Comparison of ENCODE assay signal across 16 cellular contexts in genomic region chr2:11270891-11271290, GRCh38.
DNase-seq lines count a peak whose midpoint lies in the region; ATAC-seq, FAIRE-seq and TF ChIP-seq lines count a peak whose summit lies in the region.
"Had no signal": no experiment of that assay in that cellular context is flagged by ENCODE, and none has a peak within 500 bp of the region (broad histone marks: within the 10 kb centered on the region; RNA-seq: fewer than 3 reads in every experiment).

No MANE protein-coding gene starts in this region.

- CTCF ChIA-PET in HepG2 (lab: Yijun Ruan, JAX; ENCODE audit: low intra/inter-chr PET ratio, low total read pairs) = no interaction called here

- FAIRE-seq in HepG2 (lab: Jason Lieb, UNC) = no peak
- FAIRE-seq: GM18507 had no signal

- no peak overlapping the region for H3K9ac ChIP-seq in HepG2 (ENCODE audit: insufficient read depth, low read depth, low read length)
- H3K9ac ChIP-seq: BLaER1 treated with 17β-estradiol and CSF1 and Interleukin-3, amounts not matched to agents 10 nM and 100 nM had no signal

- intact Hi-C loops in HepG2 (cut with micrococcal nuclease; ENCODE audit: unreplicated experiment) = no loop called here

- peaks cover 96% of the 10 kb centered on the region for H3K79me2 ChIP-seq in HepG2 (ENCODE audit: insufficient read depth, low read length)

- H3K9me3 ChIP-seq in HepG2 (ENCODE audit: low read length) = no peaks in the 10 kb centered on the region

- H2AFZ ChIP-seq in HepG2 (ENCODE audit: low read length) = no peak overlapping the region
- H2AFZ ChIP-seq: hepatocyte had no signal

- WGBS in HepG2 (ENCODE audit: low lambda C conversion rate) = 95% methylated on average over 2 of the region's 2 CpGs

- H3K27me3 ChIP-seq in HepG2 (ENCODE audit: control insufficient read depth in 1 of 2, insufficient read depth in 2 of 2, low read length in 2 of 2) = no peaks in the 10 kb centered on the region
- H3K27me3 ChIP-seq: BLaER1 treated with 17β-estradiol and CSF1 and Interleukin-3, amounts not matched to agents 10 nM and 100 nM; hepatocyte had no signal

- TF ChIP-seq CTCF in HepG2 (CRISPR knock-in tag; IDR thresholded peaks at IDR 0.05) = no peak

- no peak for TF ChIP-seq POLR2A in HepG2 (IDR thresholded peaks at IDR 0.05; ENCODE audit: insufficient read depth in 1 of 2, low read depth in 2 of 2, low read length in 2 of 2)

- POLR2A ChIA-PET in HepG2 (lab: Yijun Ruan, JAX) = no interaction called here

- H3K4me3 ChIP-seq in HepG2 (replicated peaks in 1 of 3; ENCODE audit: insufficient read depth in 1 of 3, low read depth in 2 of 3, low read length in 3 of 3) = no peak overlapping the region
- H3K4me3 ChIP-seq: BLaER1 treated with 17β-estradiol and CSF1 and Interleukin-3, amounts not matched to agents 10 nM and 100 nM; hepatocyte had no signal

- H3K27ac ChIP-seq in HepG2 (ENCODE audit: extremely low read length, insufficient read depth, low read length) = no peak overlapping the region
- H3K27ac ChIP-seq: BLaER1 treated with 17β-estradiol and CSF1 and Interleukin-3, amounts not matched to agents 10 nM and 100 nM; hepatocyte had no signal

- H4K20me1 ChIP-seq in HepG2 (ENCODE audit: insufficient read depth, low read length) = peaks cover 52% of the 10 kb centered on the region

- peak; percentile 28; the same call in 2 of the 3 replicates for ATAC-seq in HepG2
- ATAC-seq in HG02885 (IDR thresholded peaks at IDR 0.05; ENCODE audit: poor library complexity, unreplicated experiment) = no peak
- ATAC-seq: effector memory CD8-positive, alpha-beta T cell; HCT116 had no signal

- H3K4me2 ChIP-seq in HepG2 (ENCODE audit: low read depth, low read length) = no peak overlapping the region
- H3K4me2 ChIP-seq: BLaER1 treated with 17β-estradiol and CSF1 and Interleukin-3, amounts not matched to agents 10 nM and 100 nM; hepatocyte had no signal

- TF ChIP-seq EP300 in HepG2 (IDR thresholded peaks at IDR 0.05; ENCODE audit: low read depth in 2 of 2, low read length in 2 of 2) = no peak
- TF ChIP-seq EP300 in HepG2 (CRISPR knock-in tag; IDR thresholded peaks at IDR 0.05; ENCODE audit: borderline replicate concordance) = no peak

- no peak for TF ChIP-seq RAD21 in HepG2 (CRISPR knock-in tag; IDR thresholded peaks at IDR 0.05)

- in situ Hi-C loops in HepG2 (cut with HindIII; ENCODE audit: extremely low pct_ligation_motif_present, low pct_unique_long_range_greater_than_20kb) = no loop called here

- peaks cover 7 to 52% of the 10 kb centered on the region in 2 experiments for H3K36me3 ChIP-seq in HepG2 (replicated peaks in 1 of 2; ENCODE audit: control insufficient read depth in 1 of 2, insufficient read depth in 2 of 2, low read length in 2 of 2)

- no peaks in the 10 kb centered on the region for H3K4me1 ChIP-seq in HepG2 (ENCODE audit: insufficient read depth, low read length)

- BruUV-seq in HepG2 (replicated peaks; lab: Mats Ljungman, UMichigan) = no TSS peak

- DNase-seq in GF-D8 (lab: John Stamatoyannopoulos, UW) (peak; percentile 8), MV-4-11 (lab: John Stamatoyannopoulos, UW) (peak; percentile 59), brain pericyte (ENCODE audit: low read depth, low spot score) (peak; percentile 11), HepG2 (ENCODE audit: low spot score) (no peak), NCI-H526 treated with DMSO at 0.1 percent for 48 hours (lab: John Stamatoyannopoulos, UW) (no peak), NCI-H1105 treated with DMSO at 0.1 percent for 48 hours (lab: John Stamatoyannopoulos, UW) (no peak), NCI-H2107 treated with DMSO at 0.1 percent for 48 hours (lab: John Stamatoyannopoulos, UW; ENCODE audit: unreplicated experiment) (no peak)
- DNase-seq: effector memory CD8-positive, alpha-beta T cell; NCI-H146; NCI-H526; SHP77 had no signal

TF ChIP-seq in HepG2, 621 proteins besides CTCF, POLR2A, EP300 and RAD21 (continues in another document):
- TF ChIP-seq ZNF670 (CRISPR knock-in tag; IDR thresholded peaks at IDR 0.05; ENCODE audit: borderline replicate concordance) (no peak), ZZZ3 (CRISPR knock-in tag; IDR thresholded peaks at IDR 0.05; ENCODE audit: borderline replicate concordance) (no peak), ZBTB44 (CRISPR knock-in tag; IDR thresholded peaks at IDR 0.05) (no peak), ZNF326 (CRISPR knock-in tag; IDR thresholded peaks at IDR 0.05; ENCODE audit: borderline replicate concordance) (no peak), ZNF101 (CRISPR knock-in tag; IDR thresholded peaks at IDR 0.05; ENCODE audit: borderline replicate concordance, low read depth) (no peak), ZNF614 (CRISPR knock-in tag; IDR thresholded peaks at IDR 0.05; ENCODE audit: borderline replicate concordance) (no peak), RXRB (CRISPR knock-in tag; IDR thresholded peaks at IDR 0.05; ENCODE audit: borderline replicate concordance) (no peak), ZBTB40 (IDR thresholded peaks at IDR 0.05) (no peak), ZBTB40 (CRISPR knock-in tag; IDR thresholded peaks at IDR 0.05) (no peak), TAF1 (CRISPR knock-in tag; IDR thresholded peaks at IDR 0.05) (no peak)

Comparison
In these comparisons a context has a peak if more than half of its experiments do, and no peak if none do; other contexts are left out.
1. DNase-seq: peak in GF-D8 (single experiment), MV-4-11 (single experiment) and brain pericyte (single experiment); none in HepG2 (single experiment), NCI-H526 treated with DMSO at 0.1 percent for 48 hours (single experiment), NCI-H1105 treated with DMSO at 0.1 percent for 48 hours (single experiment) and NCI-H2107 treated with DMSO at 0.1 percent for 48 hours (single experiment).